29 cellular contexts compared by ENCODE assay signal in the genomic region with DNA sequence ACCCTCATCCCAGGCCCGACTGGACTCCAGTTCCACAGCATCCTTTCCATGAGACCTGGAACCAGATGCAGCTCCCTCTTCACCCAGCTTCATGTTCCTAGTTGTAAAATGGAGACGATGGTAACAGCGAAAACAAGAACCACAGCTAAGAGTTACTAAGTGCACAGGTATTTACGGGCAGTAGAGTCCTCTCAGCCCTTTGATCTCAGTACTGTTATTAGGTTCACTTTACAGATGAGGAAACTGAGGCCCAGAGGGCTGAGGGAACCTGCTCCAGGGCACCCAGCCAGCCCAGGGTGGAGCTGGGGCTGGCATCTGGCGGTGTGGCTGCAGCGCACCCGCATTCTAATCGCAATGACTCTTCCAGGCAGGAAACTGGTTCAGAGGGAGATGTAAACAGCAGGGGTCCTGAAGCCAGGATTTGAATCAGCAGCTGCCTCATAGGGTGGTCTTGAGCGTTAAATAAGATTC. TPM values are rescaled to one million over a fixed set of nuclear protein-coding genes. Genes with fewer than 3 reads are reported as not detected.
DNase-seq lines count a peak whose midpoint lies in the region; ATAC-seq and TF ChIP-seq lines count a peak whose summit lies in the region.
"Had no signal": no experiment of that assay in that cellular context is flagged by ENCODE, and none has a peak within 500 bp of the region (broad histone marks: within the 10 kb centered on the region; RNA-seq: fewer than 3 reads in every experiment).

No MANE protein-coding gene starts in this region.

- H3K36me3 ChIP-seq in H7 (replicated peaks; ENCODE audit: control insufficient read depth, insufficient read depth, low read length) (no peaks in the 10 kb centered on the region), PC-9 (ENCODE audit: low read depth) (no peaks in the 10 kb centered on the region), spleen (no peaks in the 10 kb centered on the region)
- H3K36me3 ChIP-seq: uterus had no signal

- H2AFZ ChIP-seq in PC-9: no peak overlapping the region

- no peaks in the 10 kb centered on the region for H3K79me2 ChIP-seq in PC-9 (ENCODE audit: low read depth)

- H3K36me3 Mint-ChIP-seq in type B pancreatic cell: no peaks in the 10 kb centered on the region
- H3K36me3 Mint-ChIP-seq: activated CD8-positive, alpha-beta memory T cell treated with anti-CD3 and anti-CD28 coated beads, Interleukin-2, amount 10 ng/mL, durations not matched to agents 7 days and 5 days; natural killer cell treated with Interleukin-12 subunit alpha and Interleukin-12 subunit beta and Interleukin-15 and Interleukin-18, amount 100 ng/mL, for 72 hours; stimulated activated naive B cell treated with anti-CD40 and anti-IgM and Interleukin-4, amounts not matched to agents 10 μg/mL and 1 μg/mL and 100 μg/mL, for 72 hours had no signal

- H3F3A ChIP-seq in PC-9 (ENCODE audit: insufficient read depth, low read depth): peaks cover 19% of the 10 kb centered on the region; the same call in 1 of the 2 replicates

- no peaks in the 10 kb centered on the region for H3K27me3 Mint-ChIP-seq in type B pancreatic cell
- H3K27me3 Mint-ChIP-seq: activated CD8-positive, alpha-beta memory T cell treated with anti-CD3 and anti-CD28 coated beads, Interleukin-2, amount 10 ng/mL, durations not matched to agents 7 days and 5 days; CD4-positive, alpha-beta T cell; central memory CD8-positive, alpha-beta T cell; natural killer cell treated with Interleukin-12 subunit alpha and Interleukin-12 subunit beta and Interleukin-15 and Interleukin-18, amount 100 ng/mL, for 72 hours; stimulated activated naive B cell treated with anti-CD40 and anti-IgM and Interleukin-4, amounts not matched to agents 10 μg/mL and 1 μg/mL and 100 μg/mL, for 72 hours had no signal

- H3K27ac ChIP-seq in PC-9 (peak overlapping the region; percentile 74), spleen (no peak overlapping the region)
- H3K27ac ChIP-seq: uterus had no signal

- peaks cover 26% of the 10 kb centered on the region for H3K4me1 Mint-ChIP-seq in type B pancreatic cell (ENCODE audit: unreplicated experiment)

- BruUV-seq in PC-9 (replicated peaks; lab: Mats Ljungman, UMichigan): no TSS peak

- H3K4me3 ChIP-seq in H7 (ENCODE audit: insufficient read depth, low read depth, low read length) (no peak overlapping the region), PC-9 (peak overlapping the region; percentile 46; the same call in 1 of the 2 replicates), spleen (no peak overlapping the region)
- H3K4me3 ChIP-seq: uterus had no signal

- peak; percentile 18 for ATAC-seq in left colon
- no peak for ATAC-seq in HG03354 (IDR thresholded peaks at IDR 0.05; ENCODE audit: poor library complexity, severe bottlenecking, unreplicated experiment)
- ATAC-seq: activated CD8-positive, alpha-beta memory T cell treated with anti-CD3 and anti-CD28 coated beads, Interleukin-2, amount 10 ng/mL, durations not matched to agents 7 days and 5 days; activated T-cell treated with anti-CD3 and anti-CD28 coated beads, Interleukin-2, amount 50 U/mL, for 72 hours; stimulated activated naive B cell treated with anti-CD40 and anti-IgM and Interleukin-4, amounts not matched to agents 10 μg/mL and 1 μg/mL and 100 μg/mL, for 72 hours had no signal

- no peaks in the 10 kb centered on the region for H4K20me1 ChIP-seq in PC-9 (ENCODE audit: insufficient read depth)

- CTCF ChIA-PET in PC-9 (lab: Charles Lee): no interaction called here

- no peak for TF ChIP-seq CTCF in PC-9 (conservative IDR thresholded peaks at IDR 0.05)
- TF ChIP-seq CTCF in type B pancreatic cell (conservative IDR thresholded peaks at IDR 0.05): no peak
- no peak for TF ChIP-seq CTCF in GM20000 (IDR thresholded peaks at IDR 0.05; ENCODE audit: extremely low read depth, missing control alignments)
- TF ChIP-seq CTCF in spleen (IDR thresholded peaks at IDR 0.05 in 8 of 11, conservative IDR thresholded peaks at IDR 0.05 in 3 of 11): no peak

- WGBS in spleen, 5 donors: 83 to 93% (median 90%) methylated on average over 8 to 9 of the region's 9 CpGs

- H3K27me3 ChIP-seq in H7 (ENCODE audit: control insufficient read depth, insufficient read depth, low read length) (no peaks in the 10 kb centered on the region), PC-9 (ENCODE audit: insufficient read depth, low read depth) (no peaks in the 10 kb centered on the region), spleen (replicated peaks in 1 of 7) (no peaks in the 10 kb centered on the region)
- H3K27me3 ChIP-seq: uterus had no signal

- H3K4me3 Mint-ChIP-seq in type B pancreatic cell: peak overlapping the region; percentile 77
- H3K4me3 Mint-ChIP-seq: activated CD8-positive, alpha-beta memory T cell treated with anti-CD3 and anti-CD28 coated beads, Interleukin-2, amount 10 ng/mL, durations not matched to agents 7 days and 5 days; activated T-cell treated with anti-CD3 and anti-CD28 coated beads, Interleukin-2, amount 50 U/mL, for 72 hours; CD4-positive, alpha-beta T cell; central memory CD8-positive, alpha-beta T cell; natural killer cell treated with Interleukin-12 subunit alpha and Interleukin-12 subunit beta and Interleukin-15 and Interleukin-18, amount 100 ng/mL, for 72 hours; stimulated activated naive B cell treated with anti-CD40 and anti-IgM and Interleukin-4, amounts not matched to agents 10 μg/mL and 1 μg/mL and 100 μg/mL, for 72 hours had no signal

- H3K9me3 Mint-ChIP-seq in type B pancreatic cell: no peaks in the 10 kb centered on the region
- H3K9me3 Mint-ChIP-seq: activated T-cell treated with anti-CD3 and anti-CD28 coated beads, Interleukin-2, amount 50 U/mL, for 72 hours; CD4-positive, alpha-beta T cell; central memory CD8-positive, alpha-beta T cell; natural killer cell treated with Interleukin-12 subunit alpha and Interleukin-12 subunit beta and Interleukin-15 and Interleukin-18, amount 100 ng/mL, for 72 hours; stimulated activated naive B cell treated with anti-CD40 and anti-IgM and Interleukin-4, amounts not matched to agents 10 μg/mL and 1 μg/mL and 100 μg/mL, for 72 hours had no signal

- H3K4me1 ChIP-seq in PC-9 (replicated peaks; ENCODE audit: insufficient read depth) (peaks cover 51% of the 10 kb centered on the region), spleen (no peaks in the 10 kb centered on the region)
- H3K4me1 ChIP-seq: uterus had no signal

- POLR2A ChIA-PET in PC-9 (lab: Charles Lee; ENCODE audit: unreplicated experiment): no interaction called here

- peak overlapping the region; percentile 93 for H3K27ac Mint-ChIP-seq in type B pancreatic cell
- H3K27ac Mint-ChIP-seq: activated CD8-positive, alpha-beta memory T cell treated with anti-CD3 and anti-CD28 coated beads, Interleukin-2, amount 10 ng/mL, durations not matched to agents 7 days and 5 days; activated T-cell treated with anti-CD3 and anti-CD28 coated beads, Interleukin-2, amount 50 U/mL, for 72 hours; CD4-positive, alpha-beta T cell; natural killer cell treated with Interleukin-12 subunit alpha and Interleukin-12 subunit beta and Interleukin-15 and Interleukin-18, amount 100 ng/mL, for 72 hours; stimulated activated naive B cell treated with anti-CD40 and anti-IgM and Interleukin-4, amounts not matched to agents 10 μg/mL and 1 μg/mL and 100 μg/mL, for 72 hours had no signal

- H3K9me2 ChIP-seq in PC-9 (ENCODE audit: insufficient read depth): no peaks in the 10 kb centered on the region

- H3K9me3 ChIP-seq in PC-9 (ENCODE audit: insufficient read depth, low read depth): no peaks in the 10 kb centered on the region
- no peaks in the 10 kb centered on the region for H3K9me3 ChIP-seq in spleen
- H3K9me3 ChIP-seq: uterus had no signal

- no peak for TF ChIP-seq POLR2A in spleen (IDR thresholded peaks at IDR 0.05)

- intact Hi-C loops in PC-9 (cut with micrococcal nuclease; ENCODE audit: unreplicated experiment) (loop anchor here (10.0 kb wide), 1 partner anchor 325 kb away; no protein-coding TSS in a partner anchor), left colon (cut with DNase I, micrococcal nuclease) (loop anchor here in 1 of 2 donors (10.0 kb wide), 1 partner anchor 125 kb away; no protein-coding TSS in a partner anchor), spleen (cut with DNase I; ENCODE audit: low total_unique reads) (no loop called here)

- DNase-seq in H7: peak; percentile 29
- peak in 1 of 2 experiments; percentile 54 for DNase-seq in PC-9
- DNase-seq in left colon: peak in 1 of 2 donors; percentile 43
- no peak for DNase-seq in type B pancreatic cell (ENCODE audit: extremely low spot score, unreplicated experiment)
- DNase-seq in GM20000 (ENCODE audit: low spot score): no peak
- DNase-seq in spleen: no peak
- DNase-seq: activated CD4-positive, alpha-beta T cell treated with anti-CD3 and anti-CD28 coated beads, Interleukin-2, amount 50 U/mL, for 1 hour; activated CD8-positive, alpha-beta memory T cell treated with anti-CD3 and anti-CD28 coated beads, Interleukin-2, amount 10 ng/mL, durations not matched to agents 7 days and 5 days; activated naive CD4-positive, alpha-beta T cell treated with Interleukin-2 at 50 U/mL for 16 hours; activated T-cell treated with anti-CD3 and anti-CD28 coated beads, Interleukin-2, amount 50 U/mL, for 72 hours; CD4-positive, alpha-beta T cell; midbrain; NCI-H1694; NCI-H510A; NK-92 treated with Interleukin-12 subunit alpha and Interleukin-12 subunit beta, amount 100 ng/mL, for 24 hours; SHP77 treated with DMSO at 0.1 percent for 48 hours; stimulated activated CD4-positive, alpha-beta T cell treated with anti-CD3 and anti-CD28 coated beads, Interleukin-4, amount 100 ng/mL, for 1 hour; stimulated activated naive B cell treated with anti-CD40 and anti-IgM and Interleukin-4, amounts not matched to agents 10 μg/mL and 1 μg/mL and 100 μg/mL, for 72 hours; SW 1271; T1000; uterus had no signal

- H3K4me2 ChIP-seq in PC-9: peak overlapping the region; percentile 77

RNA-seq across cellular contexts. Expression of a gene that starts 0.9 kb away (rescaled TPM):
- 0.07 TPM in 1 of 2 replicates, not detected in the other for total RNA-seq in H7 (2014; rRNA removed; shearing (Covaris generic))
- total RNA-seq in PC-9 (2021) (3.9 and 4.0 TPM in 2 replicates), left colon (100 to 1,000 TPM; 149 to 152 TPM), type B pancreatic cell (ENCODE audit: low replicate concordance) (10.7 and 43.3 TPM in 2 replicates), spleen (1 to 10 TPM in 1 of 7 donors, under 1 TPM in 4, not detected in 2; 0.23 to 1.3 (median 0.44) TPM)
- under 1 TPM; 0.33 to 0.99 (median 0.93) TPM for polyA plus RNA-seq in spleen
- total RNA-seq: activated T-cell treated with anti-CD3 and anti-CD28 coated beads, Interleukin-2, amount 50 U/mL, for 72 hours; dermis microvascular lymphatic vessel endothelial cell; endothelial cell of umbilical vein; H4; LHCN-M2; osteoblast had no signal
- polyA plus RNA-seq: endothelial cell of umbilical vein had no signal
